18 cellular contexts compared by ENCODE assay signal in the genomic region with DNA sequence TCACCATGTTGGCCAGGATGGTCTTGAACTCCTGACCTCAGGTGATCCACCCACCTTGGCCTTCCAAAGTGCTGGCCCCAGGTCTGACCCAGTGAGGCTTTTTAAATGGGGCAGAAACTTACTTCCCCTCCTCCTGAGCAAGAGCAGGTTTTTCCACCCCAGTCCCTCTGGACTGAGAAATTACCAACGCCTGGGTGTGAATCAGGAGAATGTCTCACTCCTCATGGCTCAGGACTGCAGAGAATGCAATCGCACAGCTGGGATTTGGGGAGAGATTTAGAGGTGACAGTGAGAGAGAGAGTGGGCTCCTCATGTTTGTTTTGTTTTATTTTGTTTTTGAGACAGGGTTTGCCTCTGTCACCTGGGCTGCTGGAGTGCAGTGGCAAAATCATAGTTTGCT.
DNase-seq lines count a peak whose midpoint lies in the region; ATAC-seq and TF ChIP-seq lines count a peak whose summit lies in the region.
"Had no signal": no experiment of that assay in that cellular context is flagged by ENCODE, and none has a peak within 500 bp of the region (broad histone marks: within the 10 kb centered on the region; RNA-seq: fewer than 3 reads in every experiment).

No MANE protein-coding gene starts in this region.

- ATAC-seq in IMR-90 (ENCODE audit: low read depth) (peak; percentile 16; the same call in 1 of the 2 replicates), HG03460 (IDR thresholded peaks at IDR 0.05; ENCODE audit: unreplicated experiment) (no peak), GM18505 (IDR thresholded peaks at IDR 0.05; ENCODE audit: unreplicated experiment) (no peak)
- ATAC-seq: heart right ventricle, left cardiac atrium had no signal

- H3K56ac ChIP-seq in IMR-90 (ENCODE audit: extremely low read depth, insufficient read depth, low read length), result no peak overlapping the region

- no peak overlapping the region for H3K4me2 ChIP-seq in IMR-90 (ENCODE audit: low read depth, low read length)

- POLR2A ChIA-PET in IMR-90 (lab: Charles Lee; ENCODE audit: unreplicated experiment), result no interaction called here

- H2BK20ac ChIP-seq in IMR-90 (ENCODE audit: low read depth, low read length), result peak overlapping the region; percentile 35

- no peaks in the 10 kb centered on the region for H3K27me3 ChIP-seq in IMR-90 (ENCODE audit: control insufficient read depth, insufficient read depth, low read length)
- H3K27me3 ChIP-seq: heart right ventricle, transverse colon had no signal

- H2AFZ ChIP-seq in IMR-90 (replicated peaks; ENCODE audit: low read length, poor library complexity), result no peak overlapping the region

- TF ChIP-seq RAD21 in IMR-90 (IDR thresholded peaks at IDR 0.05; ENCODE audit: low read length), result no peak

- H3K4me1 ChIP-seq in IMR-90 (ENCODE audit: control insufficient read depth, insufficient read depth, low read length), result peaks cover 39% of the 10 kb centered on the region

- H2AK5ac ChIP-seq in IMR-90 (ENCODE audit: low read depth, low read length), result peak overlapping the region; percentile 100; the same call in 1 of the 2 replicates

- H4K5ac ChIP-seq in IMR-90 (ENCODE audit: low read depth, low read length), result peak overlapping the region; percentile 4; the same call in 1 of the 2 replicates

- H4K91ac ChIP-seq in IMR-90 (ENCODE audit: insufficient read depth, low read depth, low read length), result peak overlapping the region; percentile 96

- H3K36me3 ChIP-seq in IMR-90 (ENCODE audit: control insufficient read depth, insufficient read depth, low read length), result no peaks in the 10 kb centered on the region; the same call in 1 of the 2 replicates
- H3K36me3 ChIP-seq: transverse colon had no signal

- H3K14ac ChIP-seq in IMR-90 (replicated peaks; ENCODE audit: low read depth, low read length), result peak overlapping the region; percentile 34; the same call in 1 of the 2 replicates

- H3K18ac ChIP-seq in IMR-90 (ENCODE audit: low read depth, low read length), result peak overlapping the region; percentile 68; the same call in 1 of the 2 replicates

- peak overlapping the region; percentile 99; the same call in 2 of the 3 replicates for H2BK15ac ChIP-seq in IMR-90 (ENCODE audit: low read depth, low read length)

- peaks cover 0 to 38% of the 10 kb centered on the region in 2 experiments; a peak in 2 of 4 replicates for H3K79me1 ChIP-seq in IMR-90 (ENCODE audit: low read depth in 1 of 2, low read length in 2 of 2)

- in situ Hi-C loops in IMR-90 (cut with MboI; ENCODE audit: low sequenced_read_pairs), result no loop called here
- in situ Hi-C loops in astrocyte of the spinal cord (cut with HindIII; ENCODE audit: low sequenced_read_pairs), result no loop called here

- H2AK9ac ChIP-seq in IMR-90 (replicated peaks; ENCODE audit: low read depth, low read length, poor library complexity), result no peak overlapping the region

- no peaks in the 10 kb centered on the region for H3K36me3 Mint-ChIP-seq in type B pancreatic cell
- H3K36me3 Mint-ChIP-seq: brain; CD4-positive, alpha-beta memory T cell; naive B cell had no signal

- H3K4ac ChIP-seq in IMR-90 (ENCODE audit: low read depth, low read length), result peak overlapping the region; percentile 97; the same call in 1 of the 2 replicates

- DNase-seq in IMR-90 (peak; percentile 66), astrocyte of the spinal cord (ENCODE audit: low read depth, low spot score) (peak; percentile 30), islet precursor cell (peak; percentile 81), type B pancreatic cell (ENCODE audit: extremely low spot score, unreplicated experiment) (no peak), SHP77 treated with DMSO at 0.1 percent for 48 hours (lab: John Stamatoyannopoulos, UW) (no peak)
- DNase-seq: activated CD4-positive, alpha-beta memory T cell treated with anti-CD3 and anti-CD28 coated beads, Interleukin-2, amount 10 ng/mL, durations not matched to agents 7 days and 5 days; CD4-positive, alpha-beta memory T cell; heart right ventricle; left cardiac atrium; naive B cell; NCI-H2107; retina; SHP77; stimulated activated CD4-positive, alpha-beta T cell treated with anti-CD3 and anti-CD28 coated beads, Interleukin-2, amount 100 ng/mL, for 24 hours; transverse colon had no signal

- H4K20me1 ChIP-seq in IMR-90 (ENCODE audit: insufficient read depth, low read length), result no peaks in the 10 kb centered on the region

- H3K4me1 Mint-ChIP-seq in type B pancreatic cell (ENCODE audit: unreplicated experiment), result peaks cover 15% of the 10 kb centered on the region

- no peak overlapping the region for H3K4me3 Mint-ChIP-seq in type B pancreatic cell
- H3K4me3 Mint-ChIP-seq: activated CD4-positive, alpha-beta memory T cell treated with anti-CD3 and anti-CD28 coated beads, Interleukin-2, amount 10 ng/mL, durations not matched to agents 7 days and 5 days; brain; CD4-positive, alpha-beta memory T cell had no signal

- peaks cover 45% of the 10 kb centered on the region for H3K9me1 ChIP-seq in IMR-90 (ENCODE audit: insufficient read depth, low read length)

- BruUV-seq in IMR-90 (replicated peaks; lab: Mats Ljungman, UMichigan), result no TSS peak

- peak overlapping the region; percentile 100 for H2BK120ac ChIP-seq in IMR-90 (ENCODE audit: low read depth, low read length)

- H3K23ac ChIP-seq in IMR-90 (ENCODE audit: low read depth, low read length), result peak overlapping the region; percentile 86; the same call in 1 of the 2 replicates

- intact Hi-C loops in IMR-90 (cut with micrococcal nuclease), result loop anchor here (5.0 kb wide), 1 partner anchor 148 kb away; no protein-coding TSS in a partner anchor

- WGBS in IMR-90 (ENCODE audit: extremely low coverage in 2 of 2, insufficient read length in 1 of 2), 2 experiments, result 80% methylated on average over 1 of the region's 2 CpGs; no CpG with 5 or more reads in 1 of the 2 experiments

- CTCF ChIA-PET in IMR-90 (lab: Yijun Ruan, JAX), result no interaction called here

- no peak overlapping the region for H3K9ac ChIP-seq in IMR-90 (ENCODE audit: low read depth, low read length)

- no peaks in the 10 kb centered on the region for H3K9me3 Mint-ChIP-seq in type B pancreatic cell
- H3K9me3 Mint-ChIP-seq: activated CD4-positive, alpha-beta memory T cell treated with anti-CD3 and anti-CD28 coated beads, Interleukin-2, amount 10 ng/mL, durations not matched to agents 7 days and 5 days; brain; CD4-positive, alpha-beta memory T cell; naive B cell had no signal

- TF ChIP-seq POLR2A in IMR-90 (IDR thresholded peaks at IDR 0.05; ENCODE audit: low read depth, low read length) (no peak), GM18505 (IDR thresholded peaks at IDR 0.05; ENCODE audit: borderline replicate concordance, extremely low read depth, insufficient read depth, insufficient read length) (no peak)

- dilution Hi-C loops in IMR-90 (cut with HindIII; ENCODE audit: low sequenced_read_pairs, unreplicated experiment), result no loop called here

- H2BK5ac ChIP-seq in IMR-90 (ENCODE audit: low read depth, low read length, poor library complexity, severe bottlenecking), result peak overlapping the region; percentile 96

- peak overlapping the region; percentile 82 for H3K27ac Mint-ChIP-seq in type B pancreatic cell
- H3K27ac Mint-ChIP-seq: activated CD4-positive, alpha-beta memory T cell treated with anti-CD3 and anti-CD28 coated beads, Interleukin-2, amount 10 ng/mL, durations not matched to agents 7 days and 5 days; CD4-positive, alpha-beta memory T cell had no signal

- no peak overlapping the region for H3K4me3 ChIP-seq in IMR-90 (ENCODE audit: insufficient read depth, low read depth, low read length)
- H3K4me3 ChIP-seq in astrocyte of the spinal cord (ENCODE audit: low read depth, low read length), result no peak overlapping the region
- H3K4me3 ChIP-seq: heart right ventricle, transverse colon had no signal

- TF ChIP-seq CTCF in IMR-90 (conservative IDR thresholded peaks at IDR 0.05; ENCODE audit: low read depth, low read length) (no peak), astrocyte of the spinal cord (IDR thresholded peaks at IDR 0.05; ENCODE audit: low read depth, low read length) (no peak), type B pancreatic cell (conservative IDR thresholded peaks at IDR 0.05) (no peak)

- peak overlapping the region; percentile 87 for H3K27ac ChIP-seq in IMR-90 (ENCODE audit: insufficient read depth, low read length)

- H3K27me3 Mint-ChIP-seq in type B pancreatic cell, result no peaks in the 10 kb centered on the region
- H3K27me3 Mint-ChIP-seq: activated CD4-positive, alpha-beta memory T cell treated with anti-CD3 and anti-CD28 coated beads, Interleukin-2, amount 10 ng/mL, durations not matched to agents 7 days and 5 days; CD4-positive, alpha-beta memory T cell; naive B cell had no signal

- H4K8ac ChIP-seq in IMR-90 (ENCODE audit: low read depth in 2 of 2, low read length in 2 of 2), result peak overlapping the region; percentile 90 to 96

- no peaks in the 10 kb centered on the region for H3K9me3 ChIP-seq in IMR-90 (ENCODE audit: control insufficient read depth, insufficient read depth, low read length)
- H3K9me3 ChIP-seq: heart right ventricle, transverse colon had no signal

TF ChIP-seq in IMR-90, 13 proteins besides CTCF, POLR2A, EP300 and RAD21:
- TF ChIP-seq CEBPB (IDR thresholded peaks at IDR 0.05; ENCODE audit: low read depth, low read length) (0 out of 2 replicates have a peak, but pooled peaks have one; percentile 1), RFX5 (IDR thresholded peaks at IDR 0.05; ENCODE audit: low read depth, low read length) (no peak), FOS (IDR thresholded peaks at IDR 0.05; ENCODE audit: low read depth, low read length) (0 out of 2 replicates have a peak, but pooled peaks have one; percentile 22), MAZ (IDR thresholded peaks at IDR 0.05; ENCODE audit: borderline replicate concordance, low read depth, low read length) (no peak), CHD1 (IDR thresholded peaks at IDR 0.05; ENCODE audit: low read depth, low read length) (no peak), MAFK (IDR thresholded peaks at IDR 0.05; ENCODE audit: low read depth, low read length) (no peak), SMC3 (IDR thresholded peaks at IDR 0.05; ENCODE audit: low read depth, low read length) (0 out of 2 replicates have a peak, but pooled peaks have one; percentile 5)
- TF ChIP-seq, protein P1, sequence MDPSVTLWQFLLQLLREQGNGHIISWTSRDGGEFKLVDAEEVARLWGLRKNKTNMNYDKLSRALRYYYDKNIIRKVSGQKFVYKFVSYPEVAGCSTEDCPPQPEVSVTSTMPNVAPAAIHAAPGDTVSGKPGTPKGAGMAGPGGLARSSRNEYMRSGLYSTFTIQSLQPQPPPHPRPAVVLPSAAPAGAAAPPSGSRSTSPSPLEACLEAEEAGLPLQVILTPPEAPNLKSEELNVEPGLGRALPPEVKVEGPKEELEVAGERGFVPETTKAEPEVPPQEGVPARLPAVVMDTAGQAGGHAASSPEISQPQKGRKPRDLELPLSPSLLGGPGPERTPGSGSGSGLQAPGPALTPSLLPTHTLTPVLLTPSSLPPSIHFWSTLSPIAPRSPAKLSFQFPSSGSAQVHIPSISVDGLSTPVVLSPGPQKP (IDR thresholded peaks at IDR 0.05; ENCODE audit: borderline replicate concordance, low read depth, low read length), result no peak

Comparison
In these comparisons a context has a peak if more than half of its experiments do, and no peak if none do; other contexts are left out.
1. DNase-seq: peak in IMR-90 (single experiment), astrocyte of the spinal cord (single experiment) and islet precursor cell (single experiment); none in type B pancreatic cell (single experiment) and SHP77 treated with DMSO at 0.1 percent for 48 hours (single experiment).